ENCODE assay signal across 12 cellular contexts in the genomic region with DNA sequence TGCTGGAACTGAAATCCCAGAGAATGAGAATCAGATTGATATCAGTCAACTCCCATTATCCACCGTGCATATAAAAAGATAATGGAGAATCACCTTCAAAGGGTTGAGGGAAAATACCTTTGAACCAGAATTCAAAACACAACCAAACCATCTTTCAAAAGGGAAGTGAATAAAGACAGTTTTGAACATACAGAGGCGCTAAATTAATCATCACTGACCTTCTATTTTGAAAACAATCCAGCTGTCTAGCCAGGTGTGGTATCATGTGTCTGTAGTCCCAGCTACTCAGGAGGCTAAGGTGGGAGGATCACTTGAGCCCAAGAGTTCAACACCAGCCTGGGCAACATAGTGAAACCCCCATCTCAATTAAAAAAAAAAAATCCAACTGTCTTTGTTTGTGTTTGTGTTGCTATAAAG.
DNase-seq lines count a peak whose midpoint lies in the region; ATAC-seq and TF ChIP-seq lines count a peak whose summit lies in the region.
"Had no signal": no experiment of that assay in that cellular context is flagged by ENCODE, and none has a peak within 500 bp of the region (broad histone marks: within the 10 kb centered on the region; RNA-seq: fewer than 3 reads in every experiment).

No MANE protein-coding gene starts in this region.

- no peaks in the 10 kb centered on the region for H3K27me3 Mint-ChIP-seq in stimulated activated naive CD8-positive, alpha-beta T cell treated with anti-CD3 and anti-CD28 coated beads, Interleukin-15, Interleukin-2, amounts not matched to agents 100 ng/mL and 50 ng/mL, for 24 hours

- peaks cover 62% of the 10 kb centered on the region for H3K4me1 Mint-ChIP-seq in stimulated activated naive CD8-positive, alpha-beta T cell treated with anti-CD3 and anti-CD28 coated beads, Interleukin-15, Interleukin-2, amounts not matched to agents 100 ng/mL and 50 ng/mL, for 24 hours (ENCODE audit: low read depth)

- peak; percentile 88 for ATAC-seq in GM21737 (IDR thresholded peaks at IDR 0.05; ENCODE audit: unreplicated experiment)
- peak; percentile 94 for ATAC-seq in HG03457 (IDR thresholded peaks at IDR 0.05; ENCODE audit: unreplicated experiment)
- no peak for ATAC-seq in left lobe of liver
- ATAC-seq: GM23338 had no signal

- DNase-seq in stimulated activated CD4-positive, alpha-beta T cell treated with anti-CD3 and anti-CD28 coated beads, Interleukin-1b, Interleukin-23, amount 100 ng/mL, for 48 hours = peak; percentile 23
- no peak for DNase-seq in stimulated activated CD4-positive, alpha-beta T cell treated with anti-CD3 and anti-CD28 coated beads, Interleukin-4, amount 100 ng/mL, for 1 hour
- DNase-seq in NCI-H2107 treated with DMSO at 0.1 percent for 48 hours (lab: John Stamatoyannopoulos, UW; ENCODE audit: unreplicated experiment) (no peak), RWPE1 (ENCODE audit: low spot score) (no peak), left lobe of liver (ENCODE audit: low spot score) (no peak)
- DNase-seq: BE2C, NCI-H2081, T-helper 9 cell had no signal

- no peaks in the 10 kb centered on the region for H3K9me3 Mint-ChIP-seq in stimulated activated naive CD8-positive, alpha-beta T cell treated with anti-CD3 and anti-CD28 coated beads, Interleukin-15, Interleukin-2, amounts not matched to agents 100 ng/mL and 50 ng/mL, for 24 hours
- H3K9me3 Mint-ChIP-seq: GM23338 had no signal

- H3K27ac Mint-ChIP-seq in stimulated activated naive CD8-positive, alpha-beta T cell treated with anti-CD3 and anti-CD28 coated beads, Interleukin-15, Interleukin-2, amounts not matched to agents 100 ng/mL and 50 ng/mL, for 24 hours = peak overlapping the region; percentile 93
- H3K27ac Mint-ChIP-seq: GM23338 had no signal

- no peak overlapping the region for H3K27ac ChIP-seq in RWPE1

- TF ChIP-seq CTCF in RWPE1 (conservative IDR thresholded peaks at IDR 0.05; ENCODE audit: low read depth) = no peak

- CTCF ChIA-PET in RWPE1 (lab: Yijun Ruan, JAX) = no interaction called here

- POLR2A ChIA-PET in RWPE1 (lab: Yijun Ruan, JAX; ENCODE audit: low non-redundant PET) = no interaction called here

- H3K36me3 Mint-ChIP-seq in stimulated activated naive CD8-positive, alpha-beta T cell treated with anti-CD3 and anti-CD28 coated beads, Interleukin-15, Interleukin-2, amounts not matched to agents 100 ng/mL and 50 ng/mL, for 24 hours (ENCODE audit: low read depth) = no peaks in the 10 kb centered on the region

- peak overlapping the region; percentile 44 for H3K4me3 Mint-ChIP-seq in stimulated activated naive CD8-positive, alpha-beta T cell treated with anti-CD3 and anti-CD28 coated beads, Interleukin-15, Interleukin-2, amounts not matched to agents 100 ng/mL and 50 ng/mL, for 24 hours
- H3K4me3 Mint-ChIP-seq: GM23338 had no signal
